1 cellular context compared by ENCODE assay signal in genomic region chr1:2290595-2291510, GRCh38.
TF ChIP-seq lines count a peak whose summit lies in the region.

No MANE protein-coding gene starts in this region.

TF ChIP-seq in K562, 482 proteins besides CTCF, POLR2A, EP300 and RAD21 (continued from another document):
- TF ChIP-seq, protein P1, sequence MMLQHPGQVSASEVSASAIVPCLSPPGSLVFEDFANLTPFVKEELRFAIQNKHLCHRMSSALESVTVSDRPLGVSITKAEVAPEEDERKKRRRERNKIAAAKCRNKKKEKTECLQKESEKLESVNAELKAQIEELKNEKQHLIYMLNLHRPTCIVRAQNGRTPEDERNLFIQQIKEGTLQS (IDR thresholded peaks at IDR 0.05): peak; percentile 55; the same call in 1 of the 2 replicates
- TF ChIP-seq, protein P1 (CRISPR knock-in tag; conservative IDR thresholded peaks at IDR 0.05): no peak
- TF ChIP-seq CREM (IDR thresholded peaks at IDR 0.05; ENCODE audit: low read depth) (0 out of 2 replicates have a peak, but pooled peaks have one; percentile 17), ZBTB9 (CRISPR knock-in tag; IDR thresholded peaks at IDR 0.05) (0 out of 2 replicates have a peak, but pooled peaks have one; percentile 15), ZSCAN29 (IDR thresholded peaks at IDR 0.05) (peak; percentile 44; the same call in 1 of the 2 replicates), PRPF4 (IDR thresholded peaks at IDR 0.05; ENCODE audit: insufficient read depth, low read depth, low read length, poor library complexity, severe bottlenecking) (no peak), NCOA1 (IDR thresholded peaks at IDR 0.05; ENCODE audit: low read depth) (no peak), NFIC (IDR thresholded peaks at IDR 0.05) (peak; percentile 69), DDX20 (tag; IDR thresholded peaks at IDR 0.05; ENCODE audit: low read depth) (no peak), PHTF2 (CRISPR knock-in tag; IDR thresholded peaks at IDR 0.05) (no peak), SMARCE1 (IDR thresholded peaks at IDR 0.05) (peak; percentile 91), SNIP1 (IDR thresholded peaks at IDR 0.05; ENCODE audit: low read depth) (no peak), RBM15 (IDR thresholded peaks at IDR 0.05; ENCODE audit: insufficient read depth, low read length) (no peak), GABPB1 (CRISPR knock-in tag; IDR thresholded peaks at IDR 0.05) (no peak), MCM3 (IDR thresholded peaks at IDR 0.05) (no peak), TCFL5 (CRISPR knock-in tag; conservative IDR thresholded peaks at IDR 0.05) (no peak), FOSL1 (tag; conservative IDR thresholded peaks at IDR 0.05) (peak; percentile 87), GABPA (tag; conservative IDR thresholded peaks at IDR 0.05; ENCODE audit: low read depth) (no peak), ZNF347 (CRISPR knock-in tag; IDR thresholded peaks at IDR 0.05; ENCODE audit: low read depth) (no peak), ATF2 (CRISPR knock-in tag; IDR thresholded peaks at IDR 0.05) (no peak), KAT8 (IDR thresholded peaks at IDR 0.05; ENCODE audit: low read depth) (no peak)
- TF ChIP-seq, protein P2, sequence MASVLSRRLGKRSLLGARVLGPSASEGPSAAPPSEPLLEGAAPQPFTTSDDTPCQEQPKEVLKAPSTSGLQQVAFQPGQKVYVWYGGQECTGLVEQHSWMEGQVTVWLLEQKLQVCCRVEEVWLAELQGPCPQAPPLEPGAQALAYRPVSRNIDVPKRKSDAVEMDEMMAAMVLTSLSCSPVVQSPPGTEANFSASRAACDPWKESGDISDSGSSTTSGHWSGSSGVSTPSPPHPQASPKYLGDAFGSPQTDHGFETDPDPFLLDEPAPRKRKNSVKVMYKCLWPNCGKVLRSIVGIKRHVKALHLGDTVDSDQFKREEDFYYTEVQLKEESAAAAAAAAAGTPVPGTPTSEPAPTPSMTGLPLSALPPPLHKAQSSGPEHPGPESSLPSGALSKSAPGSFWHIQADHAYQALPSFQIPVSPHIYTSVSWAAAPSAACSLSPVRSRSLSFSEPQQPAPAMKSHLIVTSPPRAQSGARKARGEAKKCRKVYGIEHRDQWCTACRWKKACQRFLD (CRISPR knock-in tag; IDR thresholded peaks at IDR 0.05): peak; percentile 51; the same call in 1 of the 2 replicates
- TF ChIP-seq, protein P3, sequence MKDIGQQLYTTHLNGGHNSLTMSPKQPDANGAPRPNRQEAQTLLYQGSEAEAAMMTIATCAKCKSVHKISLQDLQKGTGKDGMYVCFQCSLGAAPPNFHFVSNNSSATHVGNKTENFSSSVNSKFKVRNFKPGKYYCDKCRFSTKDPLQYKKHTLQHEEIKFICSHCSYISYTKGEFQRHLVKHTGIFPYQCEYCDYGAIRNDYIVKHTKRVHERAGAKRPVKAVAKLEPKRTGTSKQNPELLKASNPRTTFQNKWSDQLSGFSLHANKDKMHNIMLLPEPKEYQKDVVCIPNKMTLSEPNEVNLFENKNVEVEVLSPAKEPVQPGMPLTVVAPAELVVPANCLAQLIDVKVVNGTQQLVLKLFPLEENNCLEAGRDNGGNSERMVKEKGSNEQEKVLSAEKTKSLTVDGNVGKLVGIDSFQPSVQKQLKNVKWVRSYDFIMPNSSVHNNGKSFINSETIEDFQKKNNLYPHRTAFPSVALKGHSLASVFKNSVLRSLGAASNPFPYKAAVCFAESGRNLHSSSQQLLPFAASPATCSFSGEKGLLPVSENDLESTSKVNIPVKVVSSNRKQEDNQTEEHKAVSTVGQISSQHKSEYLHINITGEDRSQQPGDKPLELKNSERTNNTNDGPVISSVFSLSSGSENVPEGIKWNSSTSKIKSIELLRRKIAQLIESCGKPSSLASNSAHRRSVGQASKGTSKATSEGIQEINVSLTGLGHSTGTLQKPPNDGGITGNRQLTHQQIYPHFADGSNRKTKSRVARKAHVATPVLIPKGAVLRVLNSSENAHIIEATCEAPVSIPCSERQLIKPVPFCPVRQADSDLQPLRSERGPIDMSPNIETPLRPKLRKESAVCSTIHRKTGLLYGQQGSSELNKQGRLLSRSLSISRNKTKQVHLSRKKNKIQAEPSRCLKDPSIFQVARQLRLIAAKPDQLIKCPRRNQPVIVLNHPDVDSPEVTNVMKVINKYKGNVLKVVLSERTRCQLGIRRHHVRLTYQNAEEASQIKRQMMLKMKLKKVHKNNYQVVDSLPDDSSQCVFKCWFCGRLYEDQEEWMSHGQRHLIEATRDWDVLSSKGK (CRISPR knock-in tag; IDR thresholded peaks at IDR 0.05): no peak
- TF ChIP-seq, protein P4, sequence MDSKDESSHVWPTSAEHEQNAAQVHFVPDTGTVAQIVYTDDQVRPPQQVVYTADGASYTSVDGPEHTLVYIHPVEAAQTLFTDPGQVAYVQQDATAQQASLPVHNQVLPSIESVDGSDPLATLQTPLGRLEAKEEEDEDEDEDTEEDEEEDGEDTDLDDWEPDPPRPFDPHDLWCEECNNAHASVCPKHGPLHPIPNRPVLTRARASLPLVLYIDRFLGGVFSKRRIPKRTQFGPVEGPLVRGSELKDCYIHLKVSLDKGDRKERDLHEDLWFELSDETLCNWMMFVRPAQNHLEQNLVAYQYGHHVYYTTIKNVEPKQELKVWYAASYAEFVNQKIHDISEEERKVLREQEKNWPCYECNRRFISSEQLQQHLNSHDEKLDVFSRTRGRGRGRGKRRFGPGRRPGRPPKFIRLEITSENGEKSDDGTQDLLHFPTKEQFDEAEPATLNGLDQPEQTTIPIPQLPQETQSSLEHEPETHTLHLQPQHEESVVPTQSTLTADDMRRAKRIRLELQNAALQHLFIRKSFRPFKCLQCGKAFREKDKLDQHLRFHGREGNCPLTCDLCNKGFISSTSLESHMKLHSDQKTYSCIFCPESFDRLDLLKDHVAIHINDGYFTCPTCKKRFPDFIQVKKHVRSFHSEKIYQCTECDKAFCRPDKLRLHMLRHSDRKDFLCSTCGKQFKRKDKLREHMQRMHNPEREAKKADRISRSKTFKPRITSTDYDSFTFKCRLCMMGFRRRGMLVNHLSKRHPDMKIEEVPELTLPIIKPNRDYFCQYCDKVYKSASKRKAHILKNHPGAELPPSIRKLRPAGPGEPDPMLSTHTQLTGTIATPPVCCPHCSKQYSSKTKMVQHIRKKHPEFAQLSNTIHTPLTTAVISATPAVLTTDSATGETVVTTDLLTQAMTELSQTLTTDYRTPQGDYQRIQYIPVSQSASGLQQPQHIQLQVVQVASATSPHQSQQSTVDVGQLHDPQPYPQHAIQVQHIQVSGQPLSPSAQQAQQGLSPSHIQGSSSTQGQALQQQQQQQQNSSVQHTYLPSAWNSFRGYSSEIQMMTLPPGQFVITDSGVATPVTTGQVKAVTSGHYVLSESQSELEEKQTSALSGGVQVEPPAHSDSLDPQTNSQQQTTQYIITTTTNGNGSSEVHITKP (IDR thresholded peaks at IDR 0.05; ENCODE audit: partially characterized antibody): no peak
